Comparison of ENCODE assay signal across 18 cellular contexts in the genomic region with DNA sequence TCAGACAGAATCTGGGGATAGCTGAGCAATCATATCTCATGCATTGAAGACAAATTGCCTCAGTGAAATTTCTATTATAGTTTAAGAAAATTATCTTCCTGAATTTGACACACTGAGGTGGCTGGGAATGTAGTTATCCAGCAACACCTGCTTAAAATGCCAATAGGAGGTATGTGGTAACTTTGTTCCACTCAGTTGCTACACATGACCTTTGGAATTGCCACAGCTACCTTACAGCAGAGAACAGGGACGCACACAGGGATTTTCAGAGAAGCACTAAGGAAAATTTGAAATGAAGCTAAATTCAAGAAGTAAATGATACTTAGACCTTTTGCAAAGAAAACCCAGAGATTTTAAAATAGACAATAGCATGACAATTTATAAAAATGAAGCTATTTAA.
"Had no signal": no experiment of that assay in that cellular context is flagged by ENCODE, and none has a peak within 500 bp of the region (broad histone marks: within the 10 kb centered on the region; RNA-seq: fewer than 3 reads in every experiment).

No MANE protein-coding gene starts in this region.

- H3K9me3 ChIP-seq: esophagus squamous epithelium, left lung, tibial artery, uterus had no signal

- H3K27ac ChIP-seq: esophagus squamous epithelium, left lung, neural progenitor cell, tibial artery, uterus, WERI-Rb-1 had no signal

- H3K4me1 ChIP-seq: esophagus squamous epithelium, left lung, tibial artery, uterus had no signal

- H3K4me3 Mint-ChIP-seq: activated naive CD4-positive, alpha-beta T cell treated with anti-CD3 and anti-CD28 coated beads, Interleukin-2, amount 50 U/mL, for 24 hours; activated T-cell treated with anti-CD3 and anti-CD28 coated beads, Interleukin-2, amount 50 U/mL, for 72 hours; effector memory CD8-positive, alpha-beta T cell; memory B cell; neural progenitor cell had no signal

- DNase-seq: activated CD4-positive, alpha-beta T cell treated with anti-CD3 and anti-CD28 coated beads, Interleukin-2, amount 50 U/mL, for 4 hours; activated effector memory CD4-positive, alpha-beta T cell treated with anti-CD3 and anti-CD28 coated beads, Interleukin-2, amount 50 U/mL, for 16 hours; activated T-cell treated with anti-CD3 and anti-CD28 coated beads, Interleukin-2, amount 50 U/mL, for 72 hours; dermis blood vessel endothelial cell; effector memory CD8-positive, alpha-beta T cell; esophagus squamous epithelium; left lung; stimulated activated CD4-positive, alpha-beta T cell treated with anti-CD3 and anti-CD28 coated beads, Interleukin-12 subunit alpha, Interleukin-12 subunit beta, amount 100 ng/mL, for 4 hours; stimulated activated CD4-positive, alpha-beta T cell treated with anti-CD3 and anti-CD28 coated beads, Interleukin-1b, Interleukin-23, amount 100 ng/mL, for 48 hours; stimulated activated CD8-positive, alpha-beta memory T cell treated with anti-CD3 and anti-CD28 coated beads, Interleukin-4, amount 100 ng/mL, for 48 hours; stimulated activated naive CD4-positive, alpha-beta T cell; SW 1271; tibial artery; uterus; WERI-Rb-1 had no signal

- H3K27ac Mint-ChIP-seq: activated naive CD4-positive, alpha-beta T cell treated with anti-CD3 and anti-CD28 coated beads, Interleukin-2, amount 50 U/mL, for 24 hours; activated T-cell treated with anti-CD3 and anti-CD28 coated beads, Interleukin-2, amount 50 U/mL, for 72 hours; effector memory CD8-positive, alpha-beta T cell; memory B cell; neural progenitor cell had no signal

- H3K36me3 ChIP-seq: esophagus squamous epithelium, left lung, neural progenitor cell, tibial artery, uterus, WERI-Rb-1 had no signal

- H3K4me3 ChIP-seq: esophagus squamous epithelium, left lung, neural progenitor cell, tibial artery, uterus had no signal

- H3K27me3 ChIP-seq: esophagus squamous epithelium, left lung, neural progenitor cell, tibial artery, uterus had no signal

- H3K27me3 Mint-ChIP-seq: activated naive CD4-positive, alpha-beta T cell treated with anti-CD3 and anti-CD28 coated beads, Interleukin-2, amount 50 U/mL, for 24 hours; effector memory CD8-positive, alpha-beta T cell; memory B cell had no signal

- H3K36me3 Mint-ChIP-seq: activated naive CD4-positive, alpha-beta T cell treated with anti-CD3 and anti-CD28 coated beads, Interleukin-2, amount 50 U/mL, for 24 hours; memory B cell; neural progenitor cell had no signal

- H3K4me1 Mint-ChIP-seq: activated naive CD4-positive, alpha-beta T cell treated with anti-CD3 and anti-CD28 coated beads, Interleukin-2, amount 50 U/mL, for 24 hours; memory B cell; neural progenitor cell had no signal

- ATAC-seq: activated T-cell treated with anti-CD3 and anti-CD28 coated beads, Interleukin-2, amount 50 U/mL, for 72 hours; effector memory CD8-positive, alpha-beta T cell; left lung had no signal
